Comparison of ENCODE assay signal across 1 cellular context in the genomic region with DNA sequence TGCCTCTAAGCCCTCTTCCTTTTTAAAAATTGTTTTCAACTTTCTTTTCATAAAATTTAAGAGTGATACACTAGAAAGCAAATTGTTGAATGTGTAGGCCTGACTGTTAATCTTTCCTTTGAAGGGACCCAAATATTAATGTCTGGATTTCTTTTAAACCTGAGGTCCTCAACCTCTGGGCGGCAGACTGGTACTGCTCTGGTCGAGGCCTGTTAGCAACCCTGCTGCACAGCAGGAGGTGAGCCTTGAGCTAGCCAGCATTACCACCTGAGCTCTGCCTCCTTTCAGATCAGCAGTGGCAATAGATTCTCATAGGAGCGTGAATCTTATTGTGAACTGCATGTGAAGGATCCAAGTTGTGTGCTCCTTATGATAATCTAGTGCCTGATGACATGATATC.
A peak's percentile ranks its signal among the peaks of the same experiment; 100 is the strongest.
TF ChIP-seq lines count a peak whose summit lies in the region.

No MANE protein-coding gene starts in this region.

TF ChIP-seq in HepG2, 621 proteins besides CTCF, POLR2A, EP300 and RAD21 (continued from another document):
- TF ChIP-seq ATF6 (CRISPR knock-in tag; conservative IDR thresholded peaks at IDR 0.05) (no peak), TARDBP (CRISPR knock-in tag; IDR thresholded peaks at IDR 0.05) (0 out of 2 replicates have a peak, but pooled peaks have one; percentile 17), STAG1 (CRISPR knock-in tag; IDR thresholded peaks at IDR 0.05) (peak; percentile 93), MAFK (conservative IDR thresholded peaks at IDR 0.05 in 1 of 2, IDR thresholded peaks at IDR 0.05 in 1 of 2; ENCODE audit: low read length in 2 of 2) (no peak), ZNF562 (CRISPR knock-in tag; IDR thresholded peaks at IDR 0.05; ENCODE audit: borderline replicate concordance) (no peak), CREB1 (IDR thresholded peaks at IDR 0.05) (no peak), CREB1 (CRISPR knock-in tag; IDR thresholded peaks at IDR 0.05) (no peak)
